ENCODE assay signal across 2 cellular contexts in the genomic region with DNA sequence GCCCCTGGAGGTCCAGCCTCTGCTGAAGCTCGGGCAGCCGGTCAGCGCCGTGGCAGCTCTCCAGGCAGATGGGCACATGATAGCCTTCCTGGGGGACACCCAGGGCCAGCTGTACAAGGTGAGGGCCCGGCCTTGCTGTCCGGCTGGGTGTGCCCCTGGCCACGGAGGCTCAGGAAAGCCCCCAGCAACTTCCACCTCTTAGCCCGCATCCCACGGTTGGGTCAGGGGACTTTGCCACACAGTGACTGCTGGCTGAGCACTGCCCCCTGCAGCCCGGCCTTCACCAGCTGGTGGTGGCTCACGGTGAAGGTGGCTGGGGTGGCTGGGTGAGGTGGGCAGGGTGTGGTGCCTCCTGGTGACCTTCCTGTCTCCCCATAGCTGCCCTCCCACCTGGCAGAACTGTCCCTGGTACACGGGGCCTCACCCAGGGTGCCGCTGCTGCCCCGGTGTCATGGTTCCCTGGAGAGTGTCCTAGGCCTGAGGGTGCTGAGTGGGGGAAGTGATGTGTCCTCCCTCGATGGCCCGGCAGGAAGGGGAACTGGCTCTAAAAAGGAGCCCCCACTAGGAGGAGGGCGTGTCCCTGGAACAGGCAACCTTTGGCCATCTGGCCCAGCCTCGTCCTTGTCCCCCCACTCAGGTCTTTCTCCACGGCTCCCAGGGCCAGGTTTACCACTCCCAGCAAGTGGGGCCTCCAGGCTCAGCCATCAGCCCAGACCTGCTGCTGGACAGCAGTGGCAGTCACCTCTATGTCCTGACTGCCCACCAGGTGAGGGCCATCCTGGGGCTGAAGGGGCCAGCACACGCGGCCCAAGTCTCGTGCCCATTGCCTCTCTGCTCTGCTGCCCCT.
TF ChIP-seq lines count a peak whose summit lies in the region.

No MANE protein-coding gene starts in this region.

TF ChIP-seq in SK-N-SH, 30 proteins besides CTCF, POLR2A, EP300 and RAD21 (continued from another document):
- TF ChIP-seq, protein P1, sequence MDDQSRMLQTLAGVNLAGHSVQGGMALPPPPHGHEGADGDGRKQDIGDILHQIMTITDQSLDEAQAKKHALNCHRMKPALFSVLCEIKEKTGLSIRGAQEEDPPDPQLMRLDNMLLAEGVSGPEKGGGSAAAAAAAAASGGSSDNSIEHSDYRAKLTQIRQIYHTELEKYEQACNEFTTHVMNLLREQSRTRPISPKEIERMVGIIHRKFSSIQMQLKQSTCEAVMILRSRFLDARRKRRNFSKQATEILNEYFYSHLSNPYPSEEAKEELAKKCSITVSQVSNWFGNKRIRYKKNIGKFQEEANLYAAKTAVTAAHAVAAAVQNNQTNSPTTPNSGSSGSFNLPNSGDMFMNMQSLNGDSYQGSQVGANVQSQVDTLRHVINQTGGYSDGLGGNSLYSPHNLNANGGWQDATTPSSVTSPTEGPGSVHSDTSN (IDR thresholded peaks at IDR 0.05), result no peak
- TF ChIP-seq, protein P2, sequence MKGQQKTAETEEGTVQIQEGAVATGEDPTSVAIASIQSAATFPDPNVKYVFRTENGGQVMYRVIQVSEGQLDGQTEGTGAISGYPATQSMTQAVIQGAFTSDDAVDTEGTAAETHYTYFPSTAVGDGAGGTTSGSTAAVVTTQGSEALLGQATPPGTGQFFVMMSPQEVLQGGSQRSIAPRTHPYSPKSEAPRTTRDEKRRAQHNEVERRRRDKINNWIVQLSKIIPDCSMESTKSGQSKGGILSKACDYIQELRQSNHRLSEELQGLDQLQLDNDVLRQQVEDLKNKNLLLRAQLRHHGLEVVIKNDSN (IDR thresholded peaks at IDR 0.05; ENCODE audit: borderline replicate concordance, low read depth), result no peak
- no peak for TF ChIP-seq REST (IDR thresholded peaks at IDR 0.05; ENCODE audit: low read depth, low read length)
- TF ChIP-seq RFX5 (IDR thresholded peaks at IDR 0.05; ENCODE audit: low read length), result no peak
- TF ChIP-seq ELF1 (IDR thresholded peaks at IDR 0.05), result no peak
- TF ChIP-seq NRF1 (IDR thresholded peaks at IDR 0.05; ENCODE audit: low read depth, low read length), result no peak
- no peak for TF ChIP-seq YY1 (IDR thresholded peaks at IDR 0.05; ENCODE audit: low read depth)
- TF ChIP-seq POLR2AphosphoS5 (IDR thresholded peaks at IDR 0.05; ENCODE audit: low read depth, low read length), result no peak
- no peak for TF ChIP-seq TCF12 (IDR thresholded peaks at IDR 0.05)
- TF ChIP-seq NFIC (IDR thresholded peaks at IDR 0.05; ENCODE audit: borderline replicate concordance), result no peak
- TF ChIP-seq JUND (IDR thresholded peaks at IDR 0.05), result no peak
- TF ChIP-seq USF2 (IDR thresholded peaks at IDR 0.05; ENCODE audit: borderline replicate concordance, low read depth, low read length), result no peak
- no peak for TF ChIP-seq RCOR1 (IDR thresholded peaks at IDR 0.05; ENCODE audit: low read length)
- TF ChIP-seq FOXJ3 (CRISPR knock-in tag; IDR thresholded peaks at IDR 0.05), result no peak
- TF ChIP-seq MEF2A (IDR thresholded peaks at IDR 0.05; ENCODE audit: borderline replicate concordance, low read depth), result no peak
- TF ChIP-seq EZH2phosphoT487 (IDR thresholded peaks at IDR 0.05; ENCODE audit: borderline replicate concordance, low read depth), result no peak

TF ChIP-seq in SK-N-SH treated with all-trans-retinoic acid at 6 μM for 48 hours, 23 proteins besides CTCF, POLR2A, EP300 and RAD21 (continued from another document):
- TF ChIP-seq CSRNP3 (CRISPR knock-in tag; IDR thresholded peaks at IDR 0.05), result no peak
